In genomic region chr19:3383121-3383722, GRCh38 we compare ENCODE assay signal across 15 cellular contexts. TPM values are rescaled to one million over a fixed set of nuclear protein-coding genes. Genes with fewer than 3 reads are reported as not detected.
DNase-seq lines count a peak whose midpoint lies in the region; ATAC-seq and TF ChIP-seq lines count a peak whose summit lies in the region.
"Had no signal": no experiment of that assay in that cellular context is flagged by ENCODE, and none has a peak within 500 bp of the region (broad histone marks: within the 10 kb centered on the region; RNA-seq: fewer than 3 reads in every experiment).

No MANE protein-coding gene starts in this region.

- DNase-seq in Peyer's patch (no peak), esophagus squamous epithelium (lab: John Stamatoyannopoulos, UW) (no peak), ovary (peak; percentile 62 to 77 (median 71)), COR-L47 (lab: John Stamatoyannopoulos, UW) (no peak), ACHN (no peak)
- DNase-seq: activated CD4-positive, alpha-beta memory T cell treated with anti-CD3 and anti-CD28 coated beads for 36 hours; activated naive CD4-positive, alpha-beta T cell treated with anti-CD3 and anti-CD28 coated beads for 36 hours; dermis blood vessel endothelial cell; glutamatergic neuron; MV-4-11; NCI-H226 had no signal

- peaks cover 0 to 10% (median 0%) of the 10 kb centered on the region in 3 donors for H3K36me3 ChIP-seq in Peyer's patch
- H3K36me3 ChIP-seq in esophagus squamous epithelium, result peaks cover 11 to 29% (median 12%) of the 10 kb centered on the region in 3 donors
- H3K36me3 ChIP-seq in ovary, result no peaks in the 10 kb centered on the region
- H3K36me3 ChIP-seq in urinary bladder (ENCODE audit: insufficient read depth), result no peaks in the 10 kb centered on the region
- H3K36me3 ChIP-seq: neural progenitor cell had no signal

- ATAC-seq in GM21528 (IDR thresholded peaks at IDR 0.05; ENCODE audit: low FRiP score, unreplicated experiment), result no peak
- ATAC-seq: left colon had no signal

- intact Hi-C loops in esophagus squamous epithelium (cut with DNase I) (no loop called here), ovary (cut with DNase I) (no loop called here)

- no peak for TF ChIP-seq CTCF in Peyer's patch (IDR thresholded peaks at IDR 0.05)
- TF ChIP-seq CTCF in esophagus squamous epithelium (IDR thresholded peaks at IDR 0.05), result no peak
- no peak for TF ChIP-seq CTCF in ovary (IDR thresholded peaks at IDR 0.05)

- TF ChIP-seq EP300 in ovary (IDR thresholded peaks at IDR 0.05), result no peak

- H3K27ac ChIP-seq in Peyer's patch (peak overlapping the region in 3 of 4 donors; percentile 49 to 70 (median 52)), esophagus squamous epithelium (peak overlapping the region; percentile 72 to 90 (median 88)), ovary (peak overlapping the region; percentile 27 to 86), urinary bladder (ENCODE audit: low read depth) (peak overlapping the region; percentile 63)
- H3K27ac ChIP-seq: neural progenitor cell had no signal

- no peaks in the 10 kb centered on the region for H3K27me3 ChIP-seq in Peyer's patch
- no peaks in the 10 kb centered on the region for H3K27me3 ChIP-seq in esophagus squamous epithelium
- no peaks in the 10 kb centered on the region for H3K27me3 ChIP-seq in ovary
- H3K27me3 ChIP-seq: neural progenitor cell had no signal

- TF ChIP-seq POLR2A in Peyer's patch (IDR thresholded peaks at IDR 0.05) (no peak), esophagus squamous epithelium (IDR thresholded peaks at IDR 0.05) (no peak), ovary (IDR thresholded peaks at IDR 0.05) (no peak)

- H3K4me1 ChIP-seq in Peyer's patch, result peaks cover 0 to 58% (median 10%) of the 10 kb centered on the region in 4 donors
- peaks cover 60 to 99% (median 71%) of the 10 kb centered on the region in 3 donors for H3K4me1 ChIP-seq in esophagus squamous epithelium
- peaks cover 60% of the 10 kb centered on the region for H3K4me1 ChIP-seq in ovary (ENCODE audit: insufficient read depth)
- peaks cover 2% of the 10 kb centered on the region for H3K4me1 ChIP-seq in urinary bladder (ENCODE audit: insufficient read depth)
- H3K4me1 ChIP-seq: neural progenitor cell had no signal

- H3K4me3 ChIP-seq in Peyer's patch (no peak overlapping the region), esophagus squamous epithelium (peak overlapping the region in 1 of 4 donors; percentile 7), ovary (no peak overlapping the region), urinary bladder (ENCODE audit: low read depth, low read length) (no peak overlapping the region)
- H3K4me3 ChIP-seq: neural progenitor cell had no signal

- WGBS in esophagus squamous epithelium, 2 donors, result 24% methylated on average over 4 of the region's 13 CpGs; no CpG with 5 or more reads in 1 of the 2 donors
- 31 to 47% (median 39%) methylated on average over 13 of the region's 13 CpGs for WGBS in ovary, 3 donors
- 38% methylated on average over 13 of the region's 13 CpGs for WGBS in urinary bladder

- in situ Hi-C loops in ACHN (cut with HindIII; ENCODE audit: low pct_ligation_motif_present, low pct_unique_long_range_greater_than_20kb, low sequenced_read_pairs), result no loop called here

- H3K9me3 ChIP-seq in Peyer's patch (no peaks in the 10 kb centered on the region), esophagus squamous epithelium (no peaks in the 10 kb centered on the region), ovary (no peaks in the 10 kb centered on the region)

RNA-seq across cellular contexts. Expression of gene NFIC, which starts 16.8 kb away (rescaled TPM):
- total RNA-seq in Peyer's patch, result 100 to 1,000 TPM in 1 of 4 donors, 10 to 100 TPM in 3; 34.7 to 191 (median 64.9) TPM
- total RNA-seq in esophagus squamous epithelium, result 10 to 100 TPM; 40.8 to 80.9 (median 61.0) TPM
- 100 to 1,000 TPM in 5 of 7 donors, 10 to 100 TPM in 2; 62.0 to 345 (median 283) TPM for total RNA-seq in ovary
- polyA plus RNA-seq in ovary, result 10 to 100 TPM; 31.9 to 71.1 TPM
- 26.4 TPM for total RNA-seq in urinary bladder
- 112 TPM for polyA plus RNA-seq in urinary bladder

Comparison
In these comparisons a context has a peak if more than half of its experiments do, and no peak if none do; other contexts are left out.
1. DNase-seq: peak in ovary (5 of 5); none in Peyer's patch (0 of 3), esophagus squamous epithelium (single experiment), COR-L47 (single experiment) and ACHN (single experiment).
2. Peak in every context shown above with its lines, with median percentiles within 50 percentile points of each other: H3K27ac ChIP-seq.